16 cellular contexts compared by ENCODE assay signal in genomic region chr1:36845802-36846201, GRCh38.
DNase-seq lines count a peak whose midpoint lies in the region; ATAC-seq, FAIRE-seq and TF ChIP-seq lines count a peak whose summit lies in the region.
"Had no signal": no experiment of that assay in that cellular context is flagged by ENCODE, and none has a peak within 500 bp of the region (broad histone marks: within the 10 kb centered on the region; RNA-seq: fewer than 3 reads in every experiment).

No MANE protein-coding gene starts in this region.

- no peaks in the 10 kb centered on the region for H3K36me3 ChIP-seq in H1 (ENCODE audit: control insufficient read depth in 2 of 4, insufficient read depth in 4 of 4, low read length in 3 of 4)
- no peaks in the 10 kb centered on the region for H3K36me3 ChIP-seq in neural cell (ENCODE audit: insufficient read depth, low read length)
- H3K36me3 ChIP-seq in H7 (replicated peaks; ENCODE audit: control insufficient read depth, insufficient read depth, low read length), result no peaks in the 10 kb centered on the region

- H3K4me3 ChIP-seq in H1 (ENCODE audit: extremely low read depth in 1 of 4, insufficient read depth in 2 of 4, low read depth in 3 of 4, low read length in 4 of 4) (no peak overlapping the region), neural cell (ENCODE audit: low read length) (peak overlapping the region; percentile 48), H7 (ENCODE audit: insufficient read depth, low read depth, low read length) (no peak overlapping the region)
- H3K4me3 ChIP-seq: GM12878 had no signal

- peak overlapping the region; percentile 41; the same call in 1 of the 2 replicates for H3K18ac ChIP-seq in H1 (ENCODE audit: extremely low read depth, low read length)

- H2BK5ac ChIP-seq in H1 (ENCODE audit: low read depth, low read length), result no peak overlapping the region

- intact Hi-C loops in posterior cingulate gyrus (cut with DNase I), result no loop called here

- no peak overlapping the region for H2BK120ac ChIP-seq in H1 (replicated peaks; ENCODE audit: low read depth, low read length)

- DNase-seq in G401 (ENCODE audit: low spot score) (peak; percentile 17), H1 (ENCODE audit: low read depth in 1 of 2, low spot score in 2 of 2) (no peak), posterior cingulate gyrus (peak in 7 of 10 donors; percentile 9 to 86 (median 39)), H7 (no peak), Kasumi-1 (lab: John Stamatoyannopoulos, UW) (no peak)
- DNase-seq: DMS 273 treated with DMSO at 0.1 percent for 48 hours, GOT3, HCEC 1CT, HFFc6 had no signal

- no peak overlapping the region for H4K5ac ChIP-seq in H1 (ENCODE audit: insufficient read length, low read depth, low read length)

- no peak overlapping the region for H4K8ac ChIP-seq in H1 (ENCODE audit: extremely low read depth, insufficient read depth, low read length)

- POLR2A ChIA-PET in H1 (lab: Charles Lee; ENCODE audit: partially characterized antibody), result interaction anchor here (1.1 to 1.2 kb wide), 2 partner anchors 18 to 44 kb away, joined by 3 read pairs; no protein-coding TSS in a partner anchor

- H3K9me3 ChIP-seq in H1 (ENCODE audit: insufficient read depth in 2 of 2, low read depth in 1 of 2, low read length in 1 of 2) (no peaks in the 10 kb centered on the region), neural cell (ENCODE audit: low read length) (no peaks in the 10 kb centered on the region)

- H3K4me1 ChIP-seq in H1 (replicated peaks in 1 of 4; ENCODE audit: control insufficient read depth in 3 of 4, insufficient read depth in 4 of 4, low read length in 3 of 4), result peaks cover 12 to 37% (median 20%) of the 10 kb centered on the region in 4 experiments

- H3K23me2 ChIP-seq in H1 (ENCODE audit: low read depth, low read length), result no peaks in the 10 kb centered on the region

- H2BK12ac ChIP-seq in H1 (ENCODE audit: low read depth, low read length), result 0 out of 2 replicates have a peak overlapping the region, but pooled peaks have one; percentile 1

- no peak overlapping the region for H3K4ac ChIP-seq in H1 (replicated peaks; ENCODE audit: insufficient read length, low read depth, low read length)

- 96% methylated on average over 14 of the region's 14 CpGs; no CpG with 5 or more reads in 1 of the 2 experiments for WGBS in H1 (ENCODE audit: extremely low coverage in 1 of 2, insufficient coverage in 1 of 2, insufficient read length in 1 of 2, insufficient replicate concordance in 2 of 2, low coverage in 1 of 2, low lambda C conversion rate in 2 of 2, missing lambda C conversion rate in 1 of 2), 2 experiments

- H3K9ac ChIP-seq in H1 (replicated peaks in 1 of 4; ENCODE audit: extremely low read depth in 1 of 4, low read depth in 3 of 4, low read length in 3 of 4), result no peak overlapping the region
- H3K9ac ChIP-seq in neural cell (ENCODE audit: low read length), result peak overlapping the region; percentile 16

- H4K91ac ChIP-seq in H1 (replicated peaks; ENCODE audit: insufficient read length, low read length), result peak overlapping the region; percentile 39

- TF ChIP-seq EP300 in H1 (IDR thresholded peaks at IDR 0.05; ENCODE audit: borderline replicate concordance in 1 of 2, low read depth in 2 of 2, low read length in 2 of 2) (no peak), neural cell (conservative IDR thresholded peaks at IDR 0.05; ENCODE audit: poor library complexity, severe bottlenecking) (no peak)

- CTCF ChIA-PET in H1 (lab: Charles Lee; ENCODE audit: partially characterized antibody), result interaction anchor here (1.2 to 15.3 kb wide), 5 partner anchors 12 to 177 kb away, joined by 3 to 211 read pairs (median 7); no protein-coding TSS in a partner anchor

- TF ChIP-seq RAD21 in H1 (IDR thresholded peaks at IDR 0.05 in 1 of 2, conservative IDR thresholded peaks at IDR 0.05 in 1 of 2; ENCODE audit: low read depth in 2 of 2, low read length in 2 of 2), result no peak
- TF ChIP-seq RAD21 in neural cell (conservative IDR thresholded peaks at IDR 0.05), result no peak

- H2AK5ac ChIP-seq in H1 (ENCODE audit: low read depth, low read length), result no peak overlapping the region; the same call in 1 of the 2 replicates

- ATAC-seq in SK-N-SH treated with all-trans-retinoic acid at 6 μM for 48 hours, result no peak
- ATAC-seq: GM12878, HepG2 had no signal

- H2BK15ac ChIP-seq in H1 (ENCODE audit: low read length), result no peak overlapping the region

- no peaks in the 10 kb centered on the region for H3K79me1 ChIP-seq in H1 (ENCODE audit: low read depth, low read length)

- TF ChIP-seq CTCF in H1 (IDR thresholded peaks at IDR 0.05; ENCODE audit: control extremely low read depth in 1 of 3, insufficient read depth in 1 of 3, low read depth in 1 of 3, low read length in 3 of 3) (no peak), neural cell (IDR thresholded peaks at IDR 0.05; ENCODE audit: poor library complexity, severe bottlenecking) (no peak)

- H4K20me1 ChIP-seq in H1 (replicated peaks in 1 of 2; ENCODE audit: control insufficient read depth in 1 of 2, insufficient read depth in 2 of 2, low read length in 2 of 2), result no peaks in the 10 kb centered on the region
- H4K20me1 ChIP-seq in neural cell (ENCODE audit: insufficient read depth), result no peaks in the 10 kb centered on the region

- no peak for FAIRE-seq in H1 (lab: Jason Lieb, UNC)
- FAIRE-seq: GM12878, GM18507, HepG2, HTR-8/SVneo had no signal

- H2BK20ac ChIP-seq in H1 (ENCODE audit: low read length), result no peak overlapping the region

- no peak overlapping the region for H3K4me2 ChIP-seq in H1 (ENCODE audit: insufficient read depth in 1 of 2, low read depth in 2 of 2, low read length in 2 of 2)
- peak overlapping the region; percentile 48 for H3K4me2 ChIP-seq in neural cell (ENCODE audit: low read length)

- H3K14ac ChIP-seq in H1 (ENCODE audit: insufficient read length), result no peak overlapping the region

- H3K27me3 ChIP-seq in H1 (replicated peaks in 1 of 4; ENCODE audit: control insufficient read depth in 3 of 4, extremely low read depth in 1 of 4, insufficient read depth in 3 of 4, low read length in 3 of 4), result no peaks in the 10 kb centered on the region
- no peaks in the 10 kb centered on the region for H3K27me3 ChIP-seq in neural cell (ENCODE audit: insufficient read depth, low read depth, low read length)
- no peaks in the 10 kb centered on the region; the same call in 1 of the 2 replicates for H3K27me3 ChIP-seq in H7 (ENCODE audit: control insufficient read depth, insufficient read depth, low read length)

- in situ Hi-C loops in G401 (cut with HindIII; ENCODE audit: low sequenced_read_pairs), result no loop called here

- no peak for TF ChIP-seq POLR2A in H1 (IDR thresholded peaks at IDR 0.05; ENCODE audit: control extremely low read depth in 1 of 2, low read depth in 2 of 2, low read length in 2 of 2)

- no peaks in the 10 kb centered on the region for H3K9me2 ChIP-seq in neural cell (ENCODE audit: insufficient read depth, low read length)

- H3F3A ChIP-seq in neural cell (ENCODE audit: insufficient read depth, low read length, poor library complexity, severe bottlenecking), result no peaks in the 10 kb centered on the region

- H3K56ac ChIP-seq in H1 (replicated peaks; ENCODE audit: insufficient read length, low read depth, low read length), result no peak overlapping the region

- H3K23ac ChIP-seq in H1 (ENCODE audit: insufficient read length), result no peak overlapping the region

- no peak overlapping the region for H2AFZ ChIP-seq in H1 (ENCODE audit: low read length)
- no peak overlapping the region for H2AFZ ChIP-seq in neural cell (ENCODE audit: low read depth, low read length)

- H3K79me2 ChIP-seq in H1 (ENCODE audit: control insufficient read depth in 1 of 2, insufficient read depth in 2 of 2, low read length in 2 of 2) (no peaks in the 10 kb centered on the region), neural cell (replicated peaks; ENCODE audit: insufficient read depth, low read length) (no peaks in the 10 kb centered on the region)

- H3K27ac ChIP-seq in H1 (ENCODE audit: low read depth, low read length) (no peak overlapping the region), neural cell (ENCODE audit: low read length) (no peak overlapping the region)
- H3K27ac ChIP-seq: 22Rv1 had no signal

TF ChIP-seq in H1, 55 proteins besides CTCF, POLR2A, EP300 and RAD21:
- TF ChIP-seq CHD2 (IDR thresholded peaks at IDR 0.05; ENCODE audit: low read length), result no peak
- no peak for TF ChIP-seq KDM4A (IDR thresholded peaks at IDR 0.05; ENCODE audit: low read depth, low read length, severe bottlenecking)
- TF ChIP-seq TCF12 (IDR thresholded peaks at IDR 0.05; ENCODE audit: low read depth, low read length), result no peak
- TF ChIP-seq CREB1 (IDR thresholded peaks at IDR 0.05), result no peak

TF ChIP-seq in SK-N-SH treated with all-trans-retinoic acid at 6 μM for 48 hours, 23 proteins besides CTCF, POLR2A, EP300 and RAD21:
- no peak for TF ChIP-seq ZNF565 (CRISPR knock-in tag; conservative IDR thresholded peaks at IDR 0.05; ENCODE audit: low read depth)
- TF ChIP-seq BACH2 (CRISPR knock-in tag; IDR thresholded peaks at IDR 0.05; ENCODE audit: borderline replicate concordance), result no peak
- TF ChIP-seq ZC3H10 (CRISPR knock-in tag; IDR thresholded peaks at IDR 0.05), result no peak
- no peak for TF ChIP-seq ESRRG (CRISPR knock-in tag; IDR thresholded peaks at IDR 0.05)
- TF ChIP-seq CREB5 (CRISPR knock-in tag; IDR thresholded peaks at IDR 0.05; ENCODE audit: low read depth), result no peak
- TF ChIP-seq TCF4 (CRISPR knock-in tag; IDR thresholded peaks at IDR 0.05; ENCODE audit: borderline replicate concordance), result no peak
- no peak for TF ChIP-seq RARB (CRISPR knock-in tag; IDR thresholded peaks at IDR 0.05)
- no peak for TF ChIP-seq ISL1 (CRISPR knock-in tag; IDR thresholded peaks at IDR 0.05)

Comparison
In these comparisons a context has a peak if more than half of its experiments do, and no peak if none do; other contexts are left out.
1. DNase-seq: peak in G401 (single experiment) and posterior cingulate gyrus (7 of 10); none in H1 (0 of 2), H7 (single experiment) and Kasumi-1 (0 of 2).